ENCODE assay signal across 10 cellular contexts in the genomic region with DNA sequence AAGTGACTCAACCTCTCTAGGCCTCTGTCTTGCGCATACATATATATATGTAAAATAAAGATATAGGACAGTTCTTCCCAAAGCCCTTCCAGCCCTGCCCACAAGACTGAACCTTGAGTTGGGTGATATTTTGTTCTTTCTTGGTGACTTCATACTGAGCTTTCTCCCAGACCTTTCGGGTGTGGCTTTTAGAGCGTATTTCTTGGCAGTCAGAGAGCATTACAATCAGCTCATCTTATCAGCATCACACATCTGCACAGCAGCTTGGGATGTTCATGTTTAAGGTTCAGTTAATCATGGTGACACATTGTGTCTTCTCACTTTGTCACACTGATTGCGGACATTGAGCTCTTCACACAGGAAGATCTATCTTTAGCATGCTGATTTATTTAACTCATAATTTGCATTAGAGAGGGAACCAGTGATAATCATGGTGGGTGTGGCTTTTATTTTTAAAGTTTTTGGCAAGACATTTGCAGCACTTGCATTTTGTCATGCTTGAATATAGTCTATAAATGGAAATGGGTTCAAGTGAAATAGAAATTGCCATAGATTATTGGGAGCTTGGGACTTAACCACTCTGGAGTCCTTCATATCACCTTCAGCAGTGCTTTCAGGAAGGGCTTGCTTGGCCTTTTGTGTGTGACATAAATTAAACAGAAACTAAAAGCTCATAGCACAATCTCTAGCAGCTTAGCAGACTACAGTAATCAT. TPM values are rescaled to one million over a fixed set of nuclear protein-coding genes. Genes with fewer than 3 reads are reported as not detected.
DNase-seq lines count a peak whose midpoint lies in the region; ATAC-seq, FAIRE-seq and TF ChIP-seq lines count a peak whose summit lies in the region.
"Had no signal": no experiment of that assay in that cellular context is flagged by ENCODE, and none has a peak within 500 bp of the region (broad histone marks: within the 10 kb centered on the region; RNA-seq: fewer than 3 reads in every experiment).

No MANE protein-coding gene starts in this region.

- DNase-seq in A549 (ENCODE audit: low read depth in 1 of 2, low spot score in 1 of 2) (peak in 1 of 2 experiments; percentile 25), hepatocyte (ENCODE audit: low spot score) (peak; percentile 45), upper lobe of left lung (no peak), HuH-7.5 (ENCODE audit: low spot score) (no peak), NCI-H526 (lab: John Stamatoyannopoulos, UW) (no peak)
- peak; percentile 42 for DNase-seq in activated T-cell treated with anti-CD3 and anti-CD28 coated beads, Interleukin-2, amount 50 U/mL, for 24 hours

- H3K27me3 ChIP-seq in hepatocyte (no peaks in the 10 kb centered on the region), upper lobe of left lung (no peaks in the 10 kb centered on the region)

- H4K20me1 ChIP-seq in hepatocyte (ENCODE audit: insufficient read depth, poor library complexity, severe bottlenecking), result no peaks in the 10 kb centered on the region

- no peak overlapping the region for H2AFZ ChIP-seq in hepatocyte

- WGBS in A549 (ENCODE audit: missing lambda C conversion rate), result 66% methylated on average over 4 of the region's 4 CpGs
- 72% methylated on average over 4 of the region's 4 CpGs for WGBS in hepatocyte (ENCODE audit: low lambda C conversion rate, missing lambda C conversion rate)
- 54 to 58% methylated on average over 4 of the region's 4 CpGs for WGBS in upper lobe of left lung, 2 donors

- H3K4me1 Mint-ChIP-seq in activated T-cell treated with anti-CD3 and anti-CD28 coated beads, Interleukin-2, amount 50 U/mL, for 24 hours (ENCODE audit: low read depth), result peaks cover 90% of the 10 kb centered on the region

- H3K9me3 ChIP-seq in A549 (no peaks in the 10 kb centered on the region), hepatocyte (ENCODE audit: low read depth) (no peaks in the 10 kb centered on the region), upper lobe of left lung (no peaks in the 10 kb centered on the region)
- H3K9me3 ChIP-seq: thoracic aorta had no signal

- peaks cover 29% of the 10 kb centered on the region for H3K4me1 ChIP-seq in A549
- peaks cover 24% of the 10 kb centered on the region for H3K4me1 ChIP-seq in hepatocyte (ENCODE audit: insufficient read depth)
- H3K4me1 ChIP-seq in upper lobe of left lung, result peaks cover 8 to 18% (median 12%) of the 10 kb centered on the region in 4 donors

- POLR2A ChIA-PET in A549 (lab: Yijun Ruan, JAX), result interaction anchor here (0.6 kb wide), 1 partner anchor 12 kb away, joined by 3 read pairs; no protein-coding TSS in a partner anchor

- TF ChIP-seq CTCF in A549 (IDR thresholded peaks at IDR 0.05) (no peak), hepatocyte (IDR thresholded peaks at IDR 0.05; ENCODE audit: poor library complexity) (no peak), upper lobe of left lung (IDR thresholded peaks at IDR 0.05) (no peak)

- ATAC-seq in A549 (no peak), GM18909 (IDR thresholded peaks at IDR 0.05; ENCODE audit: poor library complexity, unreplicated experiment) (peak; percentile 64), HG03432 (IDR thresholded peaks at IDR 0.05; ENCODE audit: unreplicated experiment) (peak; percentile 76), upper lobe of left lung (ENCODE audit: low FRiP score in 2 of 2) (peak in 1 of 2 donors; percentile 89)

- no peaks in the 10 kb centered on the region for H3K27me3 Mint-ChIP-seq in activated T-cell treated with anti-CD3 and anti-CD28 coated beads, Interleukin-2, amount 50 U/mL, for 24 hours

- FAIRE-seq in A549 (lab: Jason Lieb, UNC), result no peak

- H3K4me3 Mint-ChIP-seq in activated T-cell treated with anti-CD3 and anti-CD28 coated beads, Interleukin-2, amount 50 U/mL, for 24 hours, result peak overlapping the region; percentile 62

- TF ChIP-seq POLR2A in A549 (IDR thresholded peaks at IDR 0.05; ENCODE audit: low read length) (no peak), upper lobe of left lung (IDR thresholded peaks at IDR 0.05) (no peak)

- H3K4me2 ChIP-seq in A549, result peak overlapping the region; percentile 25; the same call in 2 of the 3 replicates
- H3K4me2 ChIP-seq in hepatocyte, result peak overlapping the region; percentile 45

- H3K9me2 ChIP-seq in hepatocyte (replicated peaks; ENCODE audit: insufficient read depth), result no peaks in the 10 kb centered on the region

- no peaks in the 10 kb centered on the region for H3K9me3 Mint-ChIP-seq in activated T-cell treated with anti-CD3 and anti-CD28 coated beads, Interleukin-2, amount 50 U/mL, for 24 hours

- H3K4me3 ChIP-seq in A549 (no peak overlapping the region), hepatocyte (no peak overlapping the region), upper lobe of left lung (no peak overlapping the region)
- H3K4me3 ChIP-seq: thoracic aorta had no signal

- H3K36me3 Mint-ChIP-seq in activated T-cell treated with anti-CD3 and anti-CD28 coated beads, Interleukin-2, amount 50 U/mL, for 24 hours (ENCODE audit: low read depth), result peaks cover 74% of the 10 kb centered on the region

- H3K79me2 ChIP-seq in hepatocyte, result peaks cover 70% of the 10 kb centered on the region

- CTCF ChIA-PET in A549 (lab: Yijun Ruan, JAX), result interaction anchor here (0.6 to 0.7 kb wide), 3 partner anchors 21 to 30 kb away, joined by 3 read pairs; no protein-coding TSS in a partner anchor

- TF ChIP-seq EP300 in A549 (IDR thresholded peaks at IDR 0.05) (no peak), upper lobe of left lung (IDR thresholded peaks at IDR 0.05) (peak in 2 of 4 donors; percentile 76 to 91)

- H3K36me3 ChIP-seq in hepatocyte (replicated peaks; ENCODE audit: insufficient read depth, low read depth) (no peaks in the 10 kb centered on the region), upper lobe of left lung (peaks cover 0 to 8% (median 0%) of the 10 kb centered on the region in 4 donors)
- H3K36me3 ChIP-seq: thoracic aorta had no signal

- H3K27ac ChIP-seq in A549 (no peak overlapping the region), hepatocyte (peak overlapping the region; percentile 71), upper lobe of left lung (peak overlapping the region in 3 of 4 donors; percentile 23 to 71 (median 67))
- H3K27ac ChIP-seq: epithelial cell of prostate, thoracic aorta had no signal

- H3K27ac Mint-ChIP-seq in activated T-cell treated with anti-CD3 and anti-CD28 coated beads, Interleukin-2, amount 50 U/mL, for 24 hours, result peak overlapping the region; percentile 93

- TF ChIP-seq RAD21 in A549 (conservative IDR thresholded peaks at IDR 0.05 in 1 of 2, IDR thresholded peaks at IDR 0.05 in 1 of 2), result no peak

TF ChIP-seq in A549, 52 proteins besides CTCF, POLR2A, EP300 and RAD21:
- no peak for TF ChIP-seq ESRRA (IDR thresholded peaks at IDR 0.05; ENCODE audit: borderline replicate concordance, low read length)
- TF ChIP-seq HOXB13 (CRISPR knock-in tag; IDR thresholded peaks at IDR 0.05; ENCODE audit: low read depth), result no peak

RNA-seq across cellular contexts. Expression of gene KIF3B, which starts 8.3 kb away (rescaled TPM):
- polyA plus RNA-seq in A549 (2011; rRNA removed) (33.7 and 37.6 TPM in 2 replicates), A549 (2017; fragmentation: RNase III; extraction: RNeasy Plus Mini Kit Qiagen cat#74134 plus additional on column Dnase treatment) (23.0 to 24.5 TPM (median 23.7 TPM) in 3 replicates), hepatocyte (9.1 and 11.7 TPM in 2 replicates)
- polyA plus RNA-seq in A549 (2012; cell fraction: cytosol; rRNA removed), result 13.0 and 14.3 TPM in 2 replicates
- polyA plus RNA-seq in A549 (2012; cell fraction: nucleus; rRNA removed), result 6.3 and 8.9 TPM in 2 replicates
- 24.3 and 27.0 TPM in 2 replicates for polyA minus RNA-seq in A549 (2011; rRNA and poly(A)+ RNA removed)
- total RNA-seq in hepatocyte (31.2 and 32.0 TPM in 2 replicates), upper lobe of left lung (10 to 100 TPM; 14.7 to 37.5 (median 26.7) TPM)

Comparison
In these comparisons a context has a peak if more than half of its experiments do, and no peak if none do; other contexts are left out.
1. ATAC-seq: peak in GM18909 (single experiment) and HG03432 (single experiment); none in A549 (0 of 2).
2. DNase-seq: peak in activated T-cell treated with anti-CD3 and anti-CD28 coated beads, Interleukin-2, amount 50 U/mL, for 24 hours (single experiment) and hepatocyte (single experiment); none in upper lobe of left lung (0 of 2), HuH-7.5 (single experiment) and NCI-H526 (0 of 2).
3. H3K27ac ChIP-seq: peak in hepatocyte (single experiment) and upper lobe of left lung (3 of 4); none in A549 (0 of 2).